ENCODE assay signal across 1 cellular context in the genomic region with DNA sequence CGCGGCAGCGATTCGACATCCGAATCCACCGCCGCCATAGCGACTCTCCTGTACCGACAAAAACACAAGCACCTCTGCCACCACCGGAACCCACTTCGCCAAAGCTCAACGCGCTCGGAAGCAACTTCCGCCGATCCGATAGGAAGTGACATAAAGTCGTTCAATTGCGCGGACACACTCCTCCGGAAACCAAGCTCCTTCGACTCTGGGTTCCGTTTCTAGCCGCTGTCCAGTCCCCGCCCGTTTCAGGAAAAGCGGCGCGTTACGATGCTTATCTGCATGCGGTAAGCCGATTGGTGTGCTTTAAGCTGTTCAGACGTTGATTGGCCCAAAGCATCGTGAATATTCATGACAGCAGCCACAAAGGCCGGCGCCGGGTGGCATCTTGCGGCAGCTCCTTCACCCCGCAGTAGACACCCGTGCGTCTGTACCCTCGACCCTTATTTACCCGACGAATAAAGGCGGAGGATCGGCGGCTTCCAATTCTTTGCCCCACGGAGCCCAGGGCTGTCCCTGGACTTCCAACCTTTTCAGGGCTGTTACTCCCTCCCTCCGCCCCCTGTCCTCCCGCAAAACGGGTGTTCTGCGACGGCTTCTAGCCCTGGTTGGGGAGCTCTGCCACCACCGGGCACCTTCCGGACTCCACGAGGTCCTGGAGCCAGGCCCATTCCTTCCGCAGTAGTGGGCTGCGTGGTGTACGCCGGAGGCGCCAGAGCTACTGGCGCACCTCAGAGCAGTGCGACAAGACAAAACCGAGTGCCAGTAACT.
TF ChIP-seq lines count a peak whose summit lies in the region.

A gene with protein sequence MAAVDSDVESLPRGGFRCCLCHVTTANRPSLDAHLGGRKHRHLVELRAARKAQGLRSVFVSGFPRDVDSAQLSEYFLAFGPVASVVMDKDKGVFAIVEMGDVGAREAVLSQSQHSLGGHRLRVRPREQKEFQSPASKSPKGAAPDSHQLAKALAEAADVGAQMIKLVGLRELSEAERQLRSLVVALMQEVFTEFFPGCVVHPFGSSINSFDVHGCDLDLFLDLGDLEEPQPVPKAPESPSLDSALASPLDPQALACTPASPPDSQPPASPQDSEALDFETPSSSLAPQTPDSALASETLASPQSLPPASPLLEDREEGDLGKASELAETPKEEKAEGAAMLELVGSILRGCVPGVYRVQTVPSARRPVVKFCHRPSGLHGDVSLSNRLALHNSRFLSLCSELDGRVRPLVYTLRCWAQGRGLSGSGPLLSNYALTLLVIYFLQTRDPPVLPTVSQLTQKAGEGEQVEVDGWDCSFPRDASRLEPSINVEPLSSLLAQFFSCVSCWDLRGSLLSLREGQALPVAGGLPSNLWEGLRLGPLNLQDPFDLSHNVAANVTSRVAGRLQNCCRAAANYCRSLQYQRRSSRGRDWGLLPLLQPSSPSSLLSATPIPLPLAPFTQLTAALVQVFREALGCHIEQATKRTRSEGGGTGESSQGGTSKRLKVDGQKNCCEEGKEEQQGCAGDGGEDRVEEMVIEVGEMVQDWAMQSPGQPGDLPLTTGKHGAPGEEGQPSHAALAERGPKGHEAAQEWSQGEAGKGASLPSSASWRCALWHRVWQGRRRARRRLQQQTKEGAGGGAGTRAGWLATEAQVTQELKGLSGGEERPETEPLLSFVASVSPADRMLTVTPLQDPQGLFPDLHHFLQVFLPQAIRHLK (minus strand): TSS at position 76 of the 768 bp plus-strand sequence. CDS start 38 bp downstream, at position 38.

TF ChIP-seq in HEK293, 187 proteins besides CTCF, POLR2A, EP300 and RAD21 (continued from another document and continues in another):
- TF ChIP-seq, protein P1, sequence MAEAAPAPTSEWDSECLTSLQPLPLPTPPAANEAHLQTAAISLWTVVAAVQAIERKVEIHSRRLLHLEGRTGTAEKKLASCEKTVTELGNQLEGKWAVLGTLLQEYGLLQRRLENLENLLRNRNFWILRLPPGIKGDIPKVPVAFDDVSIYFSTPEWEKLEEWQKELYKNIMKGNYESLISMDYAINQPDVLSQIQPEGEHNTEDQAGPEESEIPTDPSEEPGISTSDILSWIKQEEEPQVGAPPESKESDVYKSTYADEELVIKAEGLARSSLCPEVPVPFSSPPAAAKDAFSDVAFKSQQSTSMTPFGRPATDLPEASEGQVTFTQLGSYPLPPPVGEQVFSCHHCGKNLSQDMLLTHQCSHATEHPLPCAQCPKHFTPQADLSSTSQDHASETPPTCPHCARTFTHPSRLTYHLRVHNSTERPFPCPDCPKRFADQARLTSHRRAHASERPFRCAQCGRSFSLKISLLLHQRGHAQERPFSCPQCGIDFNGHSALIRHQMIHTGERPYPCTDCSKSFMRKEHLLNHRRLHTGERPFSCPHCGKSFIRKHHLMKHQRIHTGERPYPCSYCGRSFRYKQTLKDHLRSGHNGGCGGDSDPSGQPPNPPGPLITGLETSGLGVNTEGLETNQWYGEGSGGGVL (tag by site-specific recombination; IDR thresholded peaks at IDR 0.05), result no peak; the same call in 1 of the 2 replicates
- peak; percentile 94 for TF ChIP-seq ZXDB (tag by site-specific recombination; IDR thresholded peaks at IDR 0.05)
- TF ChIP-seq ZNF785 (tag by site-specific recombination; IDR thresholded peaks at IDR 0.05), result no peak
- no peak for TF ChIP-seq ZNF510 (tag by site-specific recombination; IDR thresholded peaks at IDR 0.05; ENCODE audit: insufficient replicate concordance)
- no peak for TF ChIP-seq ZNF433 (tag by site-specific recombination; IDR thresholded peaks at IDR 0.05; ENCODE audit: low read depth)
- TF ChIP-seq HIC1 (tag by site-specific recombination; IDR thresholded peaks at IDR 0.05), result peak; percentile 92; the same call in 1 of the 2 replicates
- TF ChIP-seq, protein P2, sequence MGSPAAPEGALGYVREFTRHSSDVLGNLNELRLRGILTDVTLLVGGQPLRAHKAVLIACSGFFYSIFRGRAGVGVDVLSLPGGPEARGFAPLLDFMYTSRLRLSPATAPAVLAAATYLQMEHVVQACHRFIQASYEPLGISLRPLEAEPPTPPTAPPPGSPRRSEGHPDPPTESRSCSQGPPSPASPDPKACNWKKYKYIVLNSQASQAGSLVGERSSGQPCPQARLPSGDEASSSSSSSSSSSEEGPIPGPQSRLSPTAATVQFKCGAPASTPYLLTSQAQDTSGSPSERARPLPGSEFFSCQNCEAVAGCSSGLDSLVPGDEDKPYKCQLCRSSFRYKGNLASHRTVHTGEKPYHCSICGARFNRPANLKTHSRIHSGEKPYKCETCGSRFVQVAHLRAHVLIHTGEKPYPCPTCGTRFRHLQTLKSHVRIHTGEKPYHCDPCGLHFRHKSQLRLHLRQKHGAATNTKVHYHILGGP (tag by site-specific recombination; IDR thresholded peaks at IDR 0.05), result no peak
- 0 out of 2 replicates have a peak, but pooled peaks have one; percentile 26 for TF ChIP-seq ZNF513 (tag by site-specific recombination; IDR thresholded peaks at IDR 0.05)
- peak; percentile 98 for TF ChIP-seq KLF8 (tag by site-specific recombination; IDR thresholded peaks at IDR 0.05)
- TF ChIP-seq GLIS1 (tag by site-specific recombination; IDR thresholded peaks at IDR 0.05), result peak; percentile 48
- no peak for TF ChIP-seq ZNF645 (tag by site-specific recombination; IDR thresholded peaks at IDR 0.05)
- 0 out of 2 replicates have a peak, but pooled peaks have one; percentile 27 for TF ChIP-seq OSR2 (tag by site-specific recombination; IDR thresholded peaks at IDR 0.05)
- peak; percentile 90 for TF ChIP-seq ZNF24 (tag by site-specific recombination; IDR thresholded peaks at IDR 0.05)
- peak; percentile 71; the same call in 1 of the 2 replicates for TF ChIP-seq GLI4 (tag by site-specific recombination; IDR thresholded peaks at IDR 0.05)
- no peak for TF ChIP-seq ZNF174 (tag by site-specific recombination; IDR thresholded peaks at IDR 0.05)
- TF ChIP-seq SP3 (tag by site-specific recombination; IDR thresholded peaks at IDR 0.05), result peak; percentile 87
- TF ChIP-seq ZBTB7A (tag by site-specific recombination; IDR thresholded peaks at IDR 0.05; ENCODE audit: low read depth), result peak; percentile 44; the same call in 1 of the 2 replicates
- TF ChIP-seq ZNF423 (tag by site-specific recombination; IDR thresholded peaks at IDR 0.05), result no peak
- TF ChIP-seq, protein P3, sequence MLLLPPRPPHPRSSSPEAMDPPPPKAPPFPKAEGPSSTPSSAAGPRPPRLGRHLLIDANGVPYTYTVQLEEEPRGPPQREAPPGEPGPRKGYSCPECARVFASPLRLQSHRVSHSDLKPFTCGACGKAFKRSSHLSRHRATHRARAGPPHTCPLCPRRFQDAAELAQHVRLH (tag by site-specific recombination; IDR thresholded peaks at IDR 0.05), result peak; percentile 90
- peak; percentile 93 for TF ChIP-seq KLF16 (tag by site-specific recombination; IDR thresholded peaks at IDR 0.05)
- peak; percentile 97 for TF ChIP-seq ZNF629 (tag by site-specific recombination; IDR thresholded peaks at IDR 0.05)
- peak; percentile 72 for TF ChIP-seq ZBTB8A (tag by site-specific recombination; IDR thresholded peaks at IDR 0.05)
- TF ChIP-seq KLF7 (tag by site-specific recombination; IDR thresholded peaks at IDR 0.05; ENCODE audit: borderline replicate concordance), result peak; percentile 83; the same call in 1 of the 2 replicates
- no peak for TF ChIP-seq ZNF169 (tag by site-specific recombination; IDR thresholded peaks at IDR 0.05)
- TF ChIP-seq ZNF184 (tag by site-specific recombination; IDR thresholded peaks at IDR 0.05), result no peak
- TF ChIP-seq PRDM1 (tag by site-specific recombination; IDR thresholded peaks at IDR 0.05), result no peak
- TF ChIP-seq ZNF521 (tag by site-specific recombination; IDR thresholded peaks at IDR 0.05), result no peak
- TF ChIP-seq ZNF529 (tag by site-specific recombination; IDR thresholded peaks at IDR 0.05; ENCODE audit: insufficient replicate concordance), result no peak
- TF ChIP-seq ZNF211 (tag by site-specific recombination; IDR thresholded peaks at IDR 0.05; ENCODE audit: low read depth), result no peak
- no peak for TF ChIP-seq ZBTB49 (tag by site-specific recombination; IDR thresholded peaks at IDR 0.05; ENCODE audit: low read depth)
- TF ChIP-seq ZNF366 (tag by site-specific recombination; conservative IDR thresholded peaks at IDR 0.05), result peak; percentile 41; the same call in 1 of the 2 replicates
- TF ChIP-seq YY2 (tag by site-specific recombination; IDR thresholded peaks at IDR 0.05), result peak; percentile 67
- 0 out of 2 replicates have a peak, but pooled peaks have one; percentile 7 for TF ChIP-seq IKZF3 (tag by site-specific recombination; IDR thresholded peaks at IDR 0.05)
- 0 out of 2 replicates have a peak, but pooled peaks have one; percentile 51 for TF ChIP-seq PBX3 (CRISPR knock-in tag; IDR thresholded peaks at IDR 0.05)
- TF ChIP-seq ZNF600 (tag by site-specific recombination; IDR thresholded peaks at IDR 0.05), result peak; percentile 97
- TF ChIP-seq ZNF692 (tag by site-specific recombination; IDR thresholded peaks at IDR 0.05), result peak; percentile 92
- peak; percentile 72; the same call in 1 of the 2 replicates for TF ChIP-seq REPIN1 (tag by site-specific recombination; IDR thresholded peaks at IDR 0.05; ENCODE audit: low read depth)
- TF ChIP-seq, protein P4, sequence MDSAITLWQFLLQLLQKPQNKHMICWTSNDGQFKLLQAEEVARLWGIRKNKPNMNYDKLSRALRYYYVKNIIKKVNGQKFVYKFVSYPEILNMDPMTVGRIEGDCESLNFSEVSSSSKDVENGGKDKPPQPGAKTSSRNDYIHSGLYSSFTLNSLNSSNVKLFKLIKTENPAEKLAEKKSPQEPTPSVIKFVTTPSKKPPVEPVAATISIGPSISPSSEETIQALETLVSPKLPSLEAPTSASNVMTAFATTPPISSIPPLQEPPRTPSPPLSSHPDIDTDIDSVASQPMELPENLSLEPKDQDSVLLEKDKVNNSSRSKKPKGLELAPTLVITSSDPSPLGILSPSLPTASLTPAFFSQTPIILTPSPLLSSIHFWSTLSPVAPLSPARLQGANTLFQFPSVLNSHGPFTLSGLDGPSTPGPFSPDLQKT (IDR thresholded peaks at IDR 0.05; ENCODE audit: borderline replicate concordance, low read depth, low read length), result no peak
